Comparison of ENCODE assay signal across 7 cellular contexts in genomic region chr6:30902196-30902595, GRCh38. TPM values are rescaled to one million over a fixed set of nuclear protein-coding genes. Genes with fewer than 3 reads are reported as not detected.
A peak's percentile ranks its signal among the peaks of the same experiment; 100 is the strongest.
DNase-seq lines count a peak whose midpoint lies in the region; ATAC-seq, FAIRE-seq and TF ChIP-seq lines count a peak whose summit lies in the region.
"Not testable (repeated sequence)": the region's sequence is repeated elsewhere in the genome, so short reads cannot be mapped to it uniquely, and the experiment has no call there.
"Had no signal": no experiment of that assay in that cellular context is flagged by ENCODE, and none has a peak within 500 bp of the region (broad histone marks: within the 10 kb centered on the region; RNA-seq: fewer than 3 reads in every experiment).

No MANE protein-coding gene starts in this region.

- H3K9ac ChIP-seq in neuronal stem cell (ENCODE audit: low read depth, low read length, poor library complexity) = not testable (repeated sequence)

- H3K9me3 Mint-ChIP-seq in IgD-negative memory B cell, WTC11: not testable (repeated sequence)

- H3K23ac ChIP-seq in neuronal stem cell (ENCODE audit: low read depth, low read length, poor library complexity) = not testable (repeated sequence)

- H3K4me1 ChIP-seq in neuronal stem cell (ENCODE audit: control insufficient read depth in 2 of 2, insufficient read depth in 1 of 2, low read depth in 1 of 2, low read length in 2 of 2) = not testable (repeated sequence)

- peak overlapping the region; percentile 9 for H3K18ac ChIP-seq in neuronal stem cell (ENCODE audit: low read length)

- not testable (repeated sequence) for H4K91ac ChIP-seq in neuronal stem cell (ENCODE audit: low read depth, low read length, poor library complexity)

- not testable (repeated sequence) for H3K79me1 ChIP-seq in neuronal stem cell (ENCODE audit: low read depth, low read length)

- not testable (repeated sequence) for H3K4ac ChIP-seq in neuronal stem cell (ENCODE audit: low read length)

- CTCF ChIA-PET in WTC11 (lab: Charles Lee) = interaction anchor here (0.6 to 1.4 kb wide), 3 partner anchors 9 to 12 kb away, joined by 3 to 6 read pairs (median 3); partner anchors contain the start of gene VARS2

- H3K4me3 Mint-ChIP-seq in IgD-negative memory B cell = peak overlapping the region in 3 of 4 donors; percentile 5 to 87 (median 5)
- H3K4me3 Mint-ChIP-seq in WTC11 = not testable (repeated sequence)

- H3K36me3 Mint-ChIP-seq in IgD-negative memory B cell = not testable (repeated sequence)
- H3K36me3 Mint-ChIP-seq in WTC11 = peaks cover 21% of the 10 kb centered on the region

- DNase-seq in WTC11 (ENCODE audit: low spot score); neuronal stem cell (ENCODE audit: low spot score): not testable (repeated sequence)
- DNase-seq in bronchial epithelial cell (ENCODE audit: low read depth) (peak; percentile 84), Right ventricle myocardium superior (peak; percentile 8)

- H2AK5ac ChIP-seq in neuronal stem cell (ENCODE audit: low read depth, low read length) = peak overlapping the region; percentile 11

- H3K14ac ChIP-seq in neuronal stem cell (ENCODE audit: low read length) = not testable (repeated sequence)

- H2BK120ac ChIP-seq in neuronal stem cell (ENCODE audit: low read depth, low read length) = not testable (repeated sequence)

- not testable (repeated sequence) for TF ChIP-seq CTCF in WTC11 (IDR thresholded peaks at IDR 0.05); bronchial epithelial cell (IDR thresholded peaks at IDR 0.05; ENCODE audit: insufficient read depth, low read length, severe bottlenecking)

- H3K27me3 Mint-ChIP-seq in IgD-negative memory B cell; WTC11 (ENCODE audit: low read depth): not testable (repeated sequence)

- not testable (repeated sequence) for H2BK12ac ChIP-seq in neuronal stem cell (ENCODE audit: low read length)

- POLR2A ChIA-PET in WTC11 (lab: Charles Lee) = interaction anchor here (0.6 kb wide), 1 partner anchor 40 kb away, joined by 3 read pairs; no protein-coding TSS in a partner anchor

- ATAC-seq in WTC11; Right ventricle myocardium superior (ENCODE audit: poor library complexity): not testable (repeated sequence)

- H2BK15ac ChIP-seq in neuronal stem cell (ENCODE audit: low read length) = not testable (repeated sequence)

- H3K27ac Mint-ChIP-seq in IgD-negative memory B cell = peak overlapping the region in 2 of 3 donors; percentile 8 to 77
- H3K27ac Mint-ChIP-seq in WTC11 = peak overlapping the region; percentile 50; the same call in 1 of the 2 replicates

- H3K27ac ChIP-seq in neuronal stem cell (replicated peaks; ENCODE audit: low read length) = peak overlapping the region; percentile 4

- FAIRE-seq in bronchial epithelial cell (lab: Jason Lieb, UNC) = not testable (repeated sequence)

- not testable (repeated sequence) for H2BK5ac ChIP-seq in neuronal stem cell (ENCODE audit: low read length)

- not testable (repeated sequence) for H2AFZ ChIP-seq in neuronal stem cell (ENCODE audit: low read length)

- intact Hi-C loops in Right ventricle myocardium superior (cut with DNase I) = not testable (repeated sequence)

- not testable (repeated sequence) for H3K4me2 ChIP-seq in neuronal stem cell (ENCODE audit: insufficient read depth, low read length, poor library complexity, severe bottlenecking)

- H3K4me3 ChIP-seq in bronchial epithelial cell (ENCODE audit: low read depth, low read length); neuronal stem cell (ENCODE audit: low read length in 2 of 2): not testable (repeated sequence)

- WGBS in neuronal stem cell (ENCODE audit: extremely low coverage in 2 of 2, insufficient read length in 2 of 2, insufficient replicate concordance in 1 of 2), 2 donors = no CpG with 5 or more reads among the region's 9 CpGs

- not testable (repeated sequence) for H4K8ac ChIP-seq in neuronal stem cell (ENCODE audit: low read depth, low read length)

- H3K9me3 ChIP-seq in neuronal stem cell (replicated peaks in 1 of 2; ENCODE audit: control insufficient read depth in 2 of 2, insufficient read depth in 1 of 2, low read depth in 1 of 2, low read length in 2 of 2) = not testable (repeated sequence)

- H3K27me3 ChIP-seq in bronchial epithelial cell (ENCODE audit: control insufficient read depth, insufficient read depth, low read length); neuronal stem cell (ENCODE audit: control insufficient read depth in 3 of 3, insufficient read depth in 3 of 3, low read depth in 1 of 3, low read length in 3 of 3): not testable (repeated sequence)

- peaks cover 9 to 14% (median 12%) of the 10 kb centered on the region in 3 donors for H3K4me1 Mint-ChIP-seq in IgD-negative memory B cell
- not testable (repeated sequence) for H3K4me1 Mint-ChIP-seq in WTC11

- H3K36me3 ChIP-seq in bronchial epithelial cell (ENCODE audit: control insufficient read depth, insufficient read depth, low read length) (peaks cover 19% of the 10 kb centered on the region), neuronal stem cell (replicated peaks in 1 of 2; ENCODE audit: control insufficient read depth in 2 of 2, insufficient read depth in 2 of 2, low read length in 2 of 2) (peaks cover 30 to 37% of the 10 kb centered on the region in 2 donors)

RNA-seq across cellular contexts. Expression of gene GTF2H4, which starts 5.8 kb away (rescaled TPM):
- 8.4 TPM for polyA plus RNA-seq in IgD-negative memory B cell
- 46.2 to 49.7 TPM (median 49.2 TPM) in 3 replicates for total RNA-seq in WTC11 (2021)
- 10.0 and 10.6 TPM in 2 replicates for total RNA-seq in bronchial epithelial cell
- 23.6 TPM for total RNA-seq in Right ventricle myocardium superior
- 54.0 TPM for polyA plus RNA-seq in neuronal stem cell (2013, experiment 1 of 2)
- 54.9 TPM for polyA plus RNA-seq in neuronal stem cell (2013, experiment 2 of 2)

RNA-seq across cellular contexts. Expression of gene VARS2, which starts 11.8 kb away (rescaled TPM):
- polyA plus RNA-seq in IgD-negative memory B cell = 26.0 TPM
- total RNA-seq in WTC11 (2021) (65.6 to 74.1 TPM (median 69.9 TPM) in 3 replicates), bronchial epithelial cell (24.6 and 26.3 TPM in 2 replicates), Right ventricle myocardium superior (17.2 TPM)
- polyA plus RNA-seq in neuronal stem cell (2013, experiment 1 of 2) = 25.0 TPM
- 24.8 TPM for polyA plus RNA-seq in neuronal stem cell (2013, experiment 2 of 2)

RNA-seq across cellular contexts. Expression of gene DDR1, which starts 17.9 kb away (rescaled TPM):
- polyA plus RNA-seq in IgD-negative memory B cell = 4.6 TPM
- 195 to 230 TPM (median 203 TPM) in 3 replicates for total RNA-seq in WTC11 (2021)
- total RNA-seq in bronchial epithelial cell = 149 and 194 TPM in 2 replicates
- 23.2 TPM for total RNA-seq in Right ventricle myocardium superior
- 144 TPM for polyA plus RNA-seq in neuronal stem cell (2013, experiment 1 of 2)
- 140 TPM for polyA plus RNA-seq in neuronal stem cell (2013, experiment 2 of 2)

RNA-seq across cellular contexts. Expression of gene SFTA2, which starts 29.8 kb away (rescaled TPM):
- polyA plus RNA-seq in IgD-negative memory B cell = 0.60 TPM
- 0.66 to 0.80 TPM in 2 of 3 replicates, not detected in the other for total RNA-seq in WTC11 (2021)
- not detected in 2 replicates for total RNA-seq in bronchial epithelial cell
- not detected for total RNA-seq in Right ventricle myocardium superior
- polyA plus RNA-seq in neuronal stem cell (2013, experiment 1 of 2) = not detected
- not detected for polyA plus RNA-seq in neuronal stem cell (2013, experiment 2 of 2)
- total RNA-seq: A673 had no signal
- polyA plus RNA-seq: SK-N-SH had no signal

RNA-seq across cellular contexts. Expression of gene MUCL3, which starts 38.6 kb away (rescaled TPM):
- not detected for polyA plus RNA-seq in IgD-negative memory B cell
- total RNA-seq in WTC11 (2021) (0.15 to 0.21 TPM (median 0.18 TPM) in 3 replicates), bronchial epithelial cell (under 0.01 TPM in 1 of 2 replicates, not detected in the other), Right ventricle myocardium superior (not detected)
- 0.29 TPM for polyA plus RNA-seq in neuronal stem cell (2013, experiment 1 of 2)
- polyA plus RNA-seq in neuronal stem cell (2013, experiment 2 of 2) = 0.24 TPM
- total RNA-seq: A673 had no signal
- polyA plus RNA-seq: SK-N-SH had no signal
